ENCODE assay signal across 17 cellular contexts in genomic region chr22:19080853-19081252, GRCh38. TPM values are rescaled to one million over a fixed set of nuclear protein-coding genes. Genes with fewer than 3 reads are reported as not detected.
A peak's percentile ranks its signal among the peaks of the same experiment; 100 is the strongest.
DNase-seq lines count a peak whose midpoint lies in the region; ATAC-seq and TF ChIP-seq lines count a peak whose summit lies in the region.
"Had no signal": no experiment of that assay in that cellular context is flagged by ENCODE, and none has a peak within 500 bp of the region (broad histone marks: within the 10 kb centered on the region; RNA-seq: fewer than 3 reads in every experiment).

No MANE protein-coding gene starts in this region.

- H3K36me3 Mint-ChIP-seq in dendritic cell treated with granulocyte-macrophage colony-stimulating factor and Interleukin-4, amounts not matched to agents 40 ng/mL and 50 ng/mL, for 4 days (ENCODE audit: low read depth), result peaks cover 56% of the 10 kb centered on the region

- peak; percentile 11 for DNase-seq in right atrium auricular region (ENCODE audit: low spot score)
- no peak for DNase-seq in heart right ventricle
- DNase-seq in NCI-H2171 (lab: John Stamatoyannopoulos, UW), result no peak
- DNase-seq: CD4-positive, CD25-positive, alpha-beta regulatory T cell; CD8-positive, alpha-beta memory T cell; COR-L47; DMS 273 treated with DMSO at 0.1 percent for 48 hours; HCEC 1CT; IMR-90 had no signal

- peak overlapping the region; percentile 52 for H3K27ac Mint-ChIP-seq in dendritic cell treated with granulocyte-macrophage colony-stimulating factor and Interleukin-4, amounts not matched to agents 40 ng/mL and 50 ng/mL, for 4 days
- H3K27ac Mint-ChIP-seq: B cell; CD4-positive, CD25-positive, alpha-beta regulatory T cell; GM23338 had no signal

- no peaks in the 10 kb centered on the region for H3K27me3 Mint-ChIP-seq in dendritic cell treated with granulocyte-macrophage colony-stimulating factor and Interleukin-4, amounts not matched to agents 40 ng/mL and 50 ng/mL, for 4 days
- H3K27me3 Mint-ChIP-seq: B cell; CD4-positive, CD25-positive, alpha-beta regulatory T cell; CD8-positive, alpha-beta memory T cell had no signal

- H3K4me1 Mint-ChIP-seq in dendritic cell treated with granulocyte-macrophage colony-stimulating factor and Interleukin-4, amounts not matched to agents 40 ng/mL and 50 ng/mL, for 4 days (ENCODE audit: low read depth), result peaks cover 23% of the 10 kb centered on the region

- ATAC-seq in heart right ventricle, result no peak
- ATAC-seq in GM21717 (IDR thresholded peaks at IDR 0.05; ENCODE audit: unreplicated experiment), result no peak
- no peak for ATAC-seq in HG02588 (IDR thresholded peaks at IDR 0.05; ENCODE audit: unreplicated experiment)
- ATAC-seq: GM23338 had no signal

- H3K4me3 Mint-ChIP-seq in dendritic cell treated with granulocyte-macrophage colony-stimulating factor and Interleukin-4, amounts not matched to agents 40 ng/mL and 50 ng/mL, for 4 days, result no peak overlapping the region
- H3K4me3 Mint-ChIP-seq: B cell; CD4-positive, CD25-positive, alpha-beta regulatory T cell; CD8-positive, alpha-beta memory T cell; GM23338 had no signal

- H3K4me1 ChIP-seq in right atrium auricular region (peaks cover 0 to 8% of the 10 kb centered on the region in 2 donors), heart right ventricle (peaks cover 4 to 23% (median 10%) of the 10 kb centered on the region in 9 donors), neutrophil (ENCODE audit: control insufficient read depth in 1 of 2, insufficient read depth in 1 of 2, low read depth in 1 of 2, low read length in 1 of 2) (peaks cover 12 to 19% of the 10 kb centered on the region in 2 experiments)

- H3K27ac ChIP-seq in right atrium auricular region (no peak overlapping the region), heart right ventricle (no peak overlapping the region), neutrophil (peak overlapping the region; percentile 28)

- TF ChIP-seq CTCF in right atrium auricular region (IDR thresholded peaks at IDR 0.05), result no peak
- no peak for TF ChIP-seq CTCF in heart right ventricle (IDR thresholded peaks at IDR 0.05)
- TF ChIP-seq CTCF in neutrophil (IDR thresholded peaks at IDR 0.05), result no peak

- no peaks in the 10 kb centered on the region for H3K9me3 Mint-ChIP-seq in dendritic cell treated with granulocyte-macrophage colony-stimulating factor and Interleukin-4, amounts not matched to agents 40 ng/mL and 50 ng/mL, for 4 days
- H3K9me3 Mint-ChIP-seq: CD4-positive, CD25-positive, alpha-beta regulatory T cell; CD8-positive, alpha-beta memory T cell had no signal

- intact Hi-C loops in heart right ventricle (cut with DNase I), result no loop called here
- intact Hi-C loops in dendritic cell treated with granulocyte-macrophage colony-stimulating factor and Interleukin-4, amounts not matched to agents 40 ng/mL and 50 ng/mL, for 4 days (cut with micrococcal nuclease), result no loop called here

- 98 to 99% methylated on average over 3 of the region's 3 CpGs for WGBS in heart right ventricle, 2 donors

- H3K27me3 ChIP-seq in right atrium auricular region, result no peaks in the 10 kb centered on the region
- no peaks in the 10 kb centered on the region for H3K27me3 ChIP-seq in heart right ventricle
- no peaks in the 10 kb centered on the region for H3K27me3 ChIP-seq in neutrophil
- H3K27me3 ChIP-seq: BLaER1 treated with 17β-estradiol and CSF1 and Interleukin-3, amounts not matched to agents 10 nM and 100 nM had no signal

- H3K4me3 ChIP-seq in right atrium auricular region (no peak overlapping the region), heart right ventricle (no peak overlapping the region), neutrophil (ENCODE audit: low read depth in 1 of 2, low read length in 1 of 2) (no peak overlapping the region)
- H3K4me3 ChIP-seq: BLaER1 treated with 17β-estradiol and CSF1 and Interleukin-3, amounts not matched to agents 10 nM and 100 nM; GM23338 had no signal

- H3K36me3 ChIP-seq in right atrium auricular region (no peaks in the 10 kb centered on the region), heart right ventricle (peaks cover 0 to 44% (median 3%) of the 10 kb centered on the region in 9 donors), neutrophil (peaks cover 27% of the 10 kb centered on the region)

- H3K9me3 ChIP-seq in right atrium auricular region (no peaks in the 10 kb centered on the region), heart right ventricle (no peaks in the 10 kb centered on the region), neutrophil (no peaks in the 10 kb centered on the region)
- H3K9me3 ChIP-seq: BLaER1 treated with 17β-estradiol and CSF1 and Interleukin-3, amounts not matched to agents 10 nM and 100 nM had no signal

RNA-seq across cellular contexts. Expression of gene DGCR2, which starts 41.4 kb away (rescaled TPM):
- 10 to 100 TPM; 32.8 to 48.1 TPM for total RNA-seq in right atrium auricular region
- 10 to 100 TPM; 27.0 to 58.0 (median 42.2) TPM for total RNA-seq in heart right ventricle
- polyA plus RNA-seq in heart right ventricle, result 10 to 100 TPM; 17.0 to 28.5 TPM

RNA-seq across cellular contexts. Expression of gene TSSK2, which starts 50.3 kb away (rescaled TPM):
- total RNA-seq in right atrium auricular region (not detected), heart right ventricle (under 1 TPM in 1 of 10 donors, not detected in 9; 0.19 TPM)
- polyA plus RNA-seq in heart right ventricle, result under 1 TPM; 0.14 to 0.37 TPM
- total RNA-seq: A172; B cell; CD4-positive, CD25-positive, alpha-beta regulatory T cell; CD8-positive, alpha-beta memory T cell; GM23338; IMR-90 had no signal
- polyA plus RNA-seq: CD4-positive, CD25-positive, alpha-beta regulatory T cell; CD8-positive, alpha-beta memory T cell; GM23338; IMR-90 had no signal
